Comparison of ENCODE assay signal across 8 cellular contexts in the genomic region with DNA sequence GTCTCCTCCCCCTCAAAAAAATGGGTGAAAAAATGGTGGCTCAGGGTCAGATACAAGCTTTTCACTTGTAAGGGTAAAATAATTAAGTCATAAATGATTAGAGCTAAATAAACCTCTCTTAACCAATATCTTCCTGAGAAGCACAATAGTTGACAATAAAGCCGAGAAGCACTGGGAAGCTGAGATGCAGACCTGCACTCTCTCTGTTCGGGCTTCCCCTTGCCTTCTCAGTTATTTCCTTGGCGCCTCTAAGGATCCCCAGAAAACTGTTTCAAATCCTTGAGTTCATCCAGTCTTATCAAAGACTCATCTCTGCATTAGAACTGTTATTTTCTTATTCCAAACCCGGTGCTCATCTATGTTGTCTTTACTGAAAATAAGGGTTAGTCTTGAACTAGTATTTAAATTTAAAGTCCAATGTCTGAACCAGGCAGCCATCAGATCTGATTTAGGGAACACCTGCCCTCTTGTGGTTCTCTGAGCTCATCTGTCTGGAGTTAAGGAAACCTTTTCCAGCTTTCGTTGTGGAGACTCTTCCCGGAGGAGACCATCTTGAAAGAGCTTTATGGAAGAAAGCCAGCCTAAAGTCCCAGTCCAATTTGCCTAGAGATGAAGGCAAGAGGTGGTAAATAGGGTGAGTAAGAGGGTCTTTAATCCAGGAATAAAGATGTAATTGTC.
A peak's percentile ranks its signal among the peaks of the same experiment; 100 is the strongest.
DNase-seq lines count a peak whose midpoint lies in the region; ATAC-seq and TF ChIP-seq lines count a peak whose summit lies in the region.

No MANE protein-coding gene starts in this region.

- H3K4me3 Mint-ChIP-seq in activated T-helper 2 cell treated with anti-CD3 and anti-CD28 coated beads, Interferon-gamma antibody, Interleukin-2, Interleukin-4, amounts not matched to agents 10 μg/mL and 5 μg/mL and 100 μg/mL, durations not matched to agents 14 hours and 24 hours and 36 hours (ENCODE audit: low read depth), result no peak overlapping the region

- no peaks in the 10 kb centered on the region for H3K36me3 ChIP-seq in heart left ventricle
- H3K36me3 ChIP-seq in right atrium auricular region, result no peaks in the 10 kb centered on the region
- no peaks in the 10 kb centered on the region for H3K36me3 ChIP-seq in vagina

- no peaks in the 10 kb centered on the region for H3K9me3 ChIP-seq in heart left ventricle
- no peaks in the 10 kb centered on the region for H3K9me3 ChIP-seq in right atrium auricular region
- H3K9me3 ChIP-seq in vagina, result no peaks in the 10 kb centered on the region

- 48 to 52% (median 50%) methylated on average over 6 of the region's 6 CpGs for WGBS in heart left ventricle, 4 donors

- H3K27ac ChIP-seq in heart left ventricle, result no peak overlapping the region
- H3K27ac ChIP-seq in right atrium auricular region, result no peak overlapping the region
- no peak overlapping the region for H3K27ac ChIP-seq in vagina

- H3K27me3 ChIP-seq in heart left ventricle (no peaks in the 10 kb centered on the region), right atrium auricular region (no peaks in the 10 kb centered on the region), vagina (no peaks in the 10 kb centered on the region)

- intact Hi-C loops in heart left ventricle (cut with DNase I) (loop anchor here in 6 of 10 donors (5.0 to 10.0 kb wide), 4 partner anchors 888 to 943 kb away; partner anchors contain the start of gene RGMA (in 4 of the 6)), vagina (cut with DNase I) (no loop called here)
- intact Hi-C loops in activated T-helper 2 cell treated with anti-CD3 and anti-CD28 coated beads, Interferon-gamma antibody, Interleukin-2, Interleukin-4, amounts not matched to agents 10 μg/mL and 5 μg/mL and 100 μg/mL, durations not matched to agents 14 hours and 24 hours and 36 hours (cut with micrococcal nuclease), result no loop called here

- TF ChIP-seq CTCF in heart left ventricle (IDR thresholded peaks at IDR 0.05), result peak in 11 of 12 donors; percentile 18 to 51 (median 36)
- TF ChIP-seq CTCF in right atrium auricular region (IDR thresholded peaks at IDR 0.05), result peak in 1 of 2 donors; percentile 54
- peak in 2 of 3 experiments; percentile 33 to 53 for TF ChIP-seq CTCF in vagina (IDR thresholded peaks at IDR 0.05)

- no peak for TF ChIP-seq POLR2A in heart left ventricle (IDR thresholded peaks at IDR 0.05)
- no peak for TF ChIP-seq POLR2A in vagina (IDR thresholded peaks at IDR 0.05)

- no peaks in the 10 kb centered on the region for H3K4me1 Mint-ChIP-seq in activated T-helper 2 cell treated with anti-CD3 and anti-CD28 coated beads, Interferon-gamma antibody, Interleukin-2, Interleukin-4, amounts not matched to agents 10 μg/mL and 5 μg/mL and 100 μg/mL, durations not matched to agents 14 hours and 24 hours and 36 hours (ENCODE audit: low read depth)

- DNase-seq in heart left ventricle (no peak), right atrium auricular region (ENCODE audit: low spot score) (no peak), RPMI7951 (ENCODE audit: low read depth) (peak; percentile 55), inferior parietal cortex (ENCODE audit: extremely low spot score) (peak; percentile 38), vagina (ENCODE audit: extremely low spot score in 2 of 2) (no peak), NCI-H226 (no peak)
- DNase-seq in activated T-helper 2 cell treated with anti-CD3 and anti-CD28 coated beads, Interferon-gamma antibody, Interleukin-2, Interleukin-4, amounts not matched to agents 10 μg/mL and 5 μg/mL and 100 μg/mL, durations not matched to agents 14 hours and 24 hours and 36 hours (ENCODE audit: low spot score), result no peak

- H3K9me3 Mint-ChIP-seq in activated T-helper 2 cell treated with anti-CD3 and anti-CD28 coated beads, Interferon-gamma antibody, Interleukin-2, Interleukin-4, amounts not matched to agents 10 μg/mL and 5 μg/mL and 100 μg/mL, durations not matched to agents 14 hours and 24 hours and 36 hours, result no peaks in the 10 kb centered on the region

- no peak overlapping the region for H3K27ac Mint-ChIP-seq in activated T-helper 2 cell treated with anti-CD3 and anti-CD28 coated beads, Interferon-gamma antibody, Interleukin-2, Interleukin-4, amounts not matched to agents 10 μg/mL and 5 μg/mL and 100 μg/mL, durations not matched to agents 14 hours and 24 hours and 36 hours

- H3K27me3 Mint-ChIP-seq in activated T-helper 2 cell treated with anti-CD3 and anti-CD28 coated beads, Interferon-gamma antibody, Interleukin-2, Interleukin-4, amounts not matched to agents 10 μg/mL and 5 μg/mL and 100 μg/mL, durations not matched to agents 14 hours and 24 hours and 36 hours (ENCODE audit: low read depth), result no peaks in the 10 kb centered on the region

- H3K4me1 ChIP-seq in heart left ventricle (peaks cover 0 to 4% (median 0%) of the 10 kb centered on the region in 12 donors), right atrium auricular region (no peaks in the 10 kb centered on the region), vagina (peaks cover 3% of the 10 kb centered on the region)

- ATAC-seq in heart left ventricle (peak in 2 of 4 donors; percentile 45 to 66), GM21723 (IDR thresholded peaks at IDR 0.05; ENCODE audit: unreplicated experiment) (no peak)

- H3K36me3 Mint-ChIP-seq in activated T-helper 2 cell treated with anti-CD3 and anti-CD28 coated beads, Interferon-gamma antibody, Interleukin-2, Interleukin-4, amounts not matched to agents 10 μg/mL and 5 μg/mL and 100 μg/mL, durations not matched to agents 14 hours and 24 hours and 36 hours (ENCODE audit: low read depth), result no peaks in the 10 kb centered on the region

- H3K4me3 ChIP-seq in heart left ventricle, result no peak overlapping the region
- no peak overlapping the region for H3K4me3 ChIP-seq in right atrium auricular region
- no peak overlapping the region for H3K4me3 ChIP-seq in vagina

Comparison
In these comparisons a context has a peak if more than half of its experiments do, and no peak if none do; other contexts are left out.
1. DNase-seq: peak in RPMI7951 (single experiment) and inferior parietal cortex (single experiment); none in heart left ventricle (0 of 5), right atrium auricular region (single experiment), vagina (0 of 2), NCI-H226 (single experiment) and activated T-helper 2 cell treated with anti-CD3 and anti-CD28 coated beads, Interferon-gamma antibody, Interleukin-2, Interleukin-4, amounts not matched to agents 10 μg/mL and 5 μg/mL and 100 μg/mL, durations not matched to agents 14 hours and 24 hours and 36 hours (single experiment).
2. intact Hi-C loops: an anchor here in heart left ventricle (5.0 to 10.0 kb wide); none called in vagina and activated T-helper 2 cell treated with anti-CD3 and anti-CD28 coated beads, Interferon-gamma antibody, Interleukin-2, Interleukin-4, amounts not matched to agents 10 μg/mL and 5 μg/mL and 100 μg/mL, durations not matched to agents 14 hours and 24 hours and 36 hours.